10 cellular contexts compared by ENCODE assay signal in the genomic region with DNA sequence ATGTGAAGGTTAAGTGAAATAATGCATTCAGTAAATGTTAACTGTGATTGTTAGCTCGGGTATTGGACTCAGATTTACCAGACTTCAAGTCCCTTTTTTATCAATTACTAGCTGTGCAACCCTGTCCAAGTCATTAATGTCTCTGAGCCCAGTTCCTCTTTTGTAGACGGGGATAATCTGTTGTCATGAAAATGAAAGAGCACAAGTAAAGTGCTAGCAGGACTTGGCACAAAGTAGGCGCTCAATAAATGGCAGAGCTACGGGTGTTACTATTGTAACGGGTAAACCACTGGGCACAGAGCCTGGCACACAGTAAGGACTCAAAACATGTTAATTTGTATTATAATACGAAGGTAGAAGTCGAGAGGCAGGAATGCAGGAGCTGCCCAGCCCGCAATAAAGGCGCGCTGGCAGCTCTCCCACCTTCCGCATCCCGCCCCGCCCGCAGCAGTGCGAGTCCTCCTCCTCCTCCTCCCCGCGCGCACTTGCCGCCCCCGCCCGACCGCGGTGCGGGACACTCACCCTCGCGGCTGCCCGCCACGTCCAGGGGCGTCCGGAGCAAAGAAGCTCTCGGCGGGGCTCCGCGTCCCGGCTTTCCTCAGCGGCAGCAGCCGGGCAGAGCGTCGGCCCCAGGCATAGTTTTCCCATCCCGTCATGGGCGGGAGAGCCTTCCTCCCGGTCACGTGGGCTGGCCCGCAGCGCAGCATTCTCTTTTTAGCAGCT. TPM values are rescaled to one million over a fixed set of nuclear protein-coding genes. Genes with fewer than 3 reads are reported as not detected.
A peak's percentile ranks its signal among the peaks of the same experiment; 100 is the strongest.
DNase-seq lines count a peak whose midpoint lies in the region; ATAC-seq, FAIRE-seq and TF ChIP-seq lines count a peak whose summit lies in the region.
"Had no signal": no experiment of that assay in that cellular context is flagged by ENCODE, and none has a peak within 500 bp of the region (broad histone marks: within the 10 kb centered on the region; RNA-seq: fewer than 3 reads in every experiment).

C1QTNF2 (minus strand) TSS at position 637 of the 723 bp plus-strand sequence. CDS start 15,615 bp downstream, outside the sequence.

- no peaks in the 10 kb centered on the region for H3K9me2 ChIP-seq in MM.1S (replicated peaks; ENCODE audit: insufficient read depth, low read length)

- H3K9me3 ChIP-seq in MM.1S (replicated peaks; ENCODE audit: insufficient read depth, low read length) = no peaks in the 10 kb centered on the region
- no peaks in the 10 kb centered on the region for H3K9me3 ChIP-seq in pancreas

- peak within 1 kb of the TSS; percentile 70 for H2AFZ ChIP-seq in MM.1S (ENCODE audit: low read length)

- DNase-seq in NOMO-1 (lab: John Stamatoyannopoulos, UW; ENCODE audit: unreplicated experiment in 2 of 2) (peak; percentile 31 to 61), NOMO-1 treated with dmso at 0.1 percent for 144 hours (lab: John Stamatoyannopoulos, UW; ENCODE audit: unreplicated experiment) (no peak), MM.1S (no peak), amygdala (lab: John Stamatoyannopoulos, UW) (peak in 30 of 56 donors; percentile 7 to 88 (median 34)), left ventricle myocardium superior (peak; percentile 77), pancreas (peak; percentile 18 to 69 (median 31)), NCI-H510A treated with DMSO at 0.1 percent for 48 hours (lab: John Stamatoyannopoulos, UW) (no peak)

- H3K4me1 ChIP-seq in MM.1S (ENCODE audit: low read length) = no peaks in the 10 kb centered on the region
- peaks cover 0 to 5% (median 0%) of the 10 kb centered on the region in 3 donors for H3K4me1 ChIP-seq in pancreas

- no peak within 1 kb of the TSS for H3K9ac ChIP-seq in MM.1S (ENCODE audit: low read length)

- H3F3A ChIP-seq in MM.1S (ENCODE audit: insufficient read depth, low read length) = no peaks in the 10 kb centered on the region

- H3K27ac ChIP-seq in MM.1S (ENCODE audit: low read length) = no peak within 1 kb of the TSS
- no peak within 1 kb of the TSS for H3K27ac ChIP-seq in pancreas

- TF ChIP-seq CTCF in MM.1S (IDR thresholded peaks at IDR 0.05; ENCODE audit: low read length) = no peak
- TF ChIP-seq CTCF in pancreas (IDR thresholded peaks at IDR 0.05) = no peak

- FAIRE-seq in pancreas (lab: Jason Lieb, UNC) = no peak
- FAIRE-seq: colon, G401.6 had no signal

- H3K27me3 ChIP-seq in MM.1S (replicated peaks; ENCODE audit: insufficient read depth, low read length) (no peaks in the 10 kb centered on the region), pancreas (peaks cover 0 to 3% (median 0%) of the 10 kb centered on the region in 4 donors)

- H3K4me3 ChIP-seq in MM.1S (ENCODE audit: low read length) (peak within 1 kb of the TSS; percentile 51), pancreas (peak within 1 kb of the TSS; percentile 9 to 54 (median 24))

- ATAC-seq in left ventricle myocardium superior (peak; percentile 91), pancreas (peak; percentile 73 to 89 (median 76)), GM18861 (IDR thresholded peaks at IDR 0.05; ENCODE audit: unreplicated experiment) (no peak)

- intact Hi-C loops in left ventricle myocardium superior (cut with micrococcal nuclease) = no loop called here
- intact Hi-C loops in pancreas (cut with DNase I) = no loop called here

- no peaks in the 10 kb centered on the region for H4K20me1 ChIP-seq in MM.1S (ENCODE audit: insufficient read depth, low read length)

- H3K79me2 ChIP-seq in MM.1S (ENCODE audit: low read length) = no peaks in the 10 kb centered on the region

- no peaks in the 10 kb centered on the region for H3K36me3 ChIP-seq in MM.1S (replicated peaks; ENCODE audit: insufficient read depth, low read length)
- H3K36me3 ChIP-seq in pancreas = no peaks in the 10 kb centered on the region

- 2% methylated on average over 45 of the region's 45 CpGs for WGBS in pancreas, 2 donors

- peak within 1 kb of the TSS; percentile 49 for H3K4me2 ChIP-seq in MM.1S (ENCODE audit: low read depth, low read length)

RNA-seq across cellular contexts. Expression of gene C1QTNF2, which starts in this region (rescaled TPM):
- total RNA-seq in left ventricle myocardium superior (1.3 TPM), pancreas (under 1 TPM in 4 of 6 donors, not detected in 2; 0.09 to 0.41 (median 0.19) TPM)
- under 1 TPM; 0.27 to 0.38 TPM for polyA plus RNA-seq in pancreas

Comparison
In these comparisons a context has a peak if more than half of its experiments do, and no peak if none do; other contexts are left out.
1. DNase-seq: peak in NOMO-1 (2 of 2), amygdala (30 of 56) and left ventricle myocardium superior (single experiment); none in NOMO-1 treated with dmso at 0.1 percent for 144 hours (single experiment), MM.1S (single experiment) and NCI-H510A treated with DMSO at 0.1 percent for 48 hours (single experiment).
2. Peak in DNase-seq, ATAC-seq and H3K4me3 ChIP-seq in pancreas; RNA of the gene not detected or under 1 TPM.